Comparison of ENCODE assay signal across 8 cellular contexts in the genomic region with DNA sequence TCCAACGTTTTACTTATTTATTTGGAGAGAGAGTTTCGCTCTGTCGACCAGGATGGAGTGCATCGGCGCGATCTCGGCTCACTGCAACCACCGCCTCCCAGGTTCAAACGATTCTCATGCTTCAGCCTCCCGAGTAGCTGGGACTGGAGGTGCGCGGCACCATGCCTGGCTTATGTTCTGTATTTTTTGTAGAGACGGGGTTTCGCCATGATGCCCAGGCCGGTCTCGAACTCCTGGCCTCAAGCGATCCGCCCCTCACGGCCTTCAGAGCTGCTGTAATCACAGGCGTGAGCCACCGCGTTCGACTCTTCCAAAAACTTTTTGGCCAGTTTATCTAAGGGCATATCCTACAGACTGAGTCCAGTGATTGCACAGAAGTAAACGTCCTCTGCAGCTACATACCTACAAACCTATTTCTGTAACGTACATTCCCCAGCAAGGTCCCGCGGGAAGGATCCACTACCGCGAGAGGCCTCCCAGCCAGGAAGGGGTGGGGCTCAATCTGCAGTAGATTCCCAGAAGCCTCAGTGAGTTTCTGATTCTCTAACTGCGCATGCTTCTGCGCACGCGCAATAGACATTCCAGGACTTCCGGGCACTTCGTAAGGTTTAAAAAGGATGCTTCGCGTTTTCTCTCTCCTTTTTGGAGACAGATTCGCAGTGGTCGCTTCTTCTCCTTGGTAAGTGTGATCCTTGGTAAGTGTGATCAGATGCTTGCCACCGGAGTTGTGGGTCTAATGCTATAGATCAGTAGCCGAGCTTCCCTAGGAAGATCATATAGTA. TPM values are rescaled to one million over a fixed set of nuclear protein-coding genes. Genes with fewer than 3 reads are reported as not detected.
A peak's percentile ranks its signal among the peaks of the same experiment; 100 is the strongest.
DNase-seq lines count a peak whose midpoint lies in the region; ATAC-seq and TF ChIP-seq lines count a peak whose summit lies in the region.

Gene RCC1, plus strand, starts transcription at position 638 of the 782 bp plus-strand sequence. CDS start 23,824 bp downstream, outside the sequence.

- peaks cover 49% of the 10 kb centered on the region for H3K36me3 Mint-ChIP-seq in T-helper 1 cell treated with Interleukin-12 subunit alpha and Interleukin-12 subunit beta and Interleukin-4 antibody, amounts not matched to agents 30 μg/mL and 1 μg/mL, for 36 hours (ENCODE audit: low read depth)

- DNase-seq in GM13976 (ENCODE audit: low spot score) (peak; percentile 97), NCI-H1694 (lab: John Stamatoyannopoulos, UW) (peak; percentile 98), amniotic stem cell (lab: John Stamatoyannopoulos, UW) (peak; percentile 97), left ventricle myocardium inferior (peak; percentile 97), prostate gland (ENCODE audit: low spot score) (peak; percentile 96)

- H3K27me3 ChIP-seq in left ventricle myocardium inferior (ENCODE audit: low read depth), result no peaks in the 10 kb centered on the region
- H3K27me3 ChIP-seq in prostate gland (replicated peaks; ENCODE audit: insufficient read depth), result no peaks in the 10 kb centered on the region

- H3K27me3 Mint-ChIP-seq in T-helper 1 cell treated with Interleukin-12 subunit alpha and Interleukin-12 subunit beta and Interleukin-4 antibody, amounts not matched to agents 30 μg/mL and 1 μg/mL, for 36 hours (ENCODE audit: low read depth), result no peaks in the 10 kb centered on the region

- H3K9me3 ChIP-seq in left ventricle myocardium inferior (replicated peaks) (no peaks in the 10 kb centered on the region), prostate gland (no peaks in the 10 kb centered on the region)

- intact Hi-C loops in left ventricle myocardium inferior (cut with micrococcal nuclease) (no loop called here), prostate gland (cut with DNase I) (no loop called here)

- TF ChIP-seq CTCF in GM13976 (IDR thresholded peaks at IDR 0.05; ENCODE audit: borderline replicate concordance, control extremely low read depth, extremely low read depth, insufficient read depth, missing control alignments), result no peak
- TF ChIP-seq CTCF in left ventricle myocardium inferior (IDR thresholded peaks at IDR 0.05; ENCODE audit: borderline replicate concordance), result no peak
- peak in 2 of 4 experiments; percentile 2 to 31 for TF ChIP-seq CTCF in prostate gland (IDR thresholded peaks at IDR 0.05)

- 1% methylated on average over 41 of the region's 41 CpGs for WGBS in prostate gland
- WGBS in urinary bladder, result under 1% methylated on average over 41 of the region's 41 CpGs

- H3K36me3 ChIP-seq in left ventricle myocardium inferior (peaks cover 28% of the 10 kb centered on the region), prostate gland (peaks cover 0 to 10% of the 10 kb centered on the region in 2 donors), urinary bladder (ENCODE audit: insufficient read depth) (peaks cover 4% of the 10 kb centered on the region)

- peak; percentile 92 for TF ChIP-seq POLR2A in prostate gland (IDR thresholded peaks at IDR 0.05)

- peak within 1 kb of the TSS; percentile 96 for H3K27ac ChIP-seq in left ventricle myocardium inferior (replicated peaks)
- peak within 1 kb of the TSS; percentile 71 to 77 for H3K27ac ChIP-seq in prostate gland
- H3K27ac ChIP-seq in urinary bladder (ENCODE audit: low read depth), result peak within 1 kb of the TSS; percentile 46

- H3K9me3 Mint-ChIP-seq in T-helper 1 cell treated with Interleukin-12 subunit alpha and Interleukin-12 subunit beta and Interleukin-4 antibody, amounts not matched to agents 30 μg/mL and 1 μg/mL, for 36 hours, result no peaks in the 10 kb centered on the region

- H3K4me3 ChIP-seq in left ventricle myocardium inferior, result peak within 1 kb of the TSS; percentile 86
- peak within 1 kb of the TSS; percentile 57 to 72 for H3K4me3 ChIP-seq in prostate gland
- H3K4me3 ChIP-seq in urinary bladder (ENCODE audit: low read depth, low read length), result peak within 1 kb of the TSS; percentile 74

- peaks cover 31% of the 10 kb centered on the region for H3K4me1 Mint-ChIP-seq in T-helper 1 cell treated with Interleukin-12 subunit alpha and Interleukin-12 subunit beta and Interleukin-4 antibody, amounts not matched to agents 30 μg/mL and 1 μg/mL, for 36 hours (ENCODE audit: low read depth)

- H3K4me1 ChIP-seq in left ventricle myocardium inferior (peaks cover 56% of the 10 kb centered on the region), prostate gland (replicated peaks) (no peaks in the 10 kb centered on the region), urinary bladder (ENCODE audit: insufficient read depth) (no peaks in the 10 kb centered on the region)

- H3K27ac Mint-ChIP-seq in T-helper 1 cell treated with Interleukin-12 subunit alpha and Interleukin-12 subunit beta and Interleukin-4 antibody, amounts not matched to agents 30 μg/mL and 1 μg/mL, for 36 hours, result peak within 1 kb of the TSS; percentile 98

- peak; percentile 62 for ATAC-seq in HG02870 (IDR thresholded peaks at IDR 0.05; ENCODE audit: unreplicated experiment)

- H3K4me3 Mint-ChIP-seq in T-helper 1 cell treated with Interleukin-12 subunit alpha and Interleukin-12 subunit beta and Interleukin-4 antibody, amounts not matched to agents 30 μg/mL and 1 μg/mL, for 36 hours, result peak within 1 kb of the TSS; percentile 99

- in situ Hi-C loops in GM13976 (cut with MboI; ENCODE audit: low sequenced_read_pairs, unreplicated experiment), result no loop called here

RNA-seq across cellular contexts. Expression of gene RCC1, which starts in this region (rescaled TPM):
- total RNA-seq in left ventricle myocardium inferior (6.3 TPM), prostate gland (10 to 100 TPM; 13.8 to 18.1 TPM), urinary bladder (17.2 TPM)
- polyA plus RNA-seq in urinary bladder, result 20.4 TPM

Comparison
In these comparisons a context has a peak if more than half of its experiments do, and no peak if none do; other contexts are left out.
1. Peak in every context shown above with its lines: DNase-seq, ATAC-seq, H3K4me3 ChIP-seq and H3K27ac ChIP-seq.
2. H3K27ac ChIP-seq: peak in every context shown above with its lines; median percentile 96 in left ventricle myocardium inferior; 74 in prostate gland; 46 in urinary bladder.